8 cellular contexts compared by ENCODE assay signal in genomic region chr9:126500600-126501382, GRCh38.
DNase-seq lines count a peak whose midpoint lies in the region; ATAC-seq, FAIRE-seq and TF ChIP-seq lines count a peak whose summit lies in the region.

No MANE protein-coding gene starts in this region.

- H3K9me3 ChIP-seq in liver (ENCODE audit: control insufficient read depth in 4 of 4, low read length in 3 of 4), result no peaks in the 10 kb centered on the region

- peak; percentile 99 for TF ChIP-seq CTCF in AG04449 (IDR thresholded peaks at IDR 0.05; ENCODE audit: insufficient read depth, low read length, missing control alignments)
- TF ChIP-seq CTCF in liver (IDR thresholded peaks at IDR 0.05; ENCODE audit: low read depth, low read length, missing input control), result peak; percentile 93

- no peak overlapping the region for H3K27ac ChIP-seq in liver (ENCODE audit: low read depth in 1 of 2, low read length in 2 of 2)

- 47% methylated on average over 37 of the region's 37 CpGs for WGBS in liver

- H3K4me3 ChIP-seq in AG04449 (ENCODE audit: low read depth, low read length) (no peak overlapping the region), liver (ENCODE audit: low read depth in 1 of 3, low read length in 3 of 3) (no peak overlapping the region)

- no peak overlapping the region for H3K9ac ChIP-seq in liver (ENCODE audit: low read depth in 1 of 2, low read length in 2 of 2)

- H3K36me3 ChIP-seq in liver (ENCODE audit: control insufficient read depth in 4 of 4, insufficient read depth in 3 of 4, low read depth in 1 of 4, low read length in 3 of 4), result peaks cover 0 to 7% (median 0%) of the 10 kb centered on the region in 4 donors

- H3K4me1 ChIP-seq in liver (ENCODE audit: control insufficient read depth in 4 of 4, insufficient read depth in 4 of 4, low read length in 3 of 4), result peaks cover 0 to 3% (median 1%) of the 10 kb centered on the region in 4 donors

- FAIRE-seq in GM18507 (lab: Jason Lieb, UNC), result peak; percentile 84

- ATAC-seq in HG02981 (IDR thresholded peaks at IDR 0.05; ENCODE audit: unreplicated experiment), result no peak

- no peaks in the 10 kb centered on the region for H3K27me3 ChIP-seq in liver (ENCODE audit: control insufficient read depth in 4 of 4, insufficient read depth in 4 of 4, low read length in 3 of 4)

- peak; percentile 81 to 86 for TF ChIP-seq RAD21 in liver (IDR thresholded peaks at IDR 0.05)

- CTCF ChIA-PET in AG04449 (lab: Yijun Ruan, JAX), result interaction anchor here (0.7 to 11.2 kb wide), 32 partner anchors 9 to 1093 kb away, joined by 3 to 269 read pairs (median 4); partner anchors contain the start of gene ZBTB43

- DNase-seq in AG04449 (ENCODE audit: low read depth, low spot score) (no peak), GM18507 (ENCODE audit: extremely low spot score, insufficient read length, low read depth) (peak; percentile 56), NCI-H345 treated with DMSO at 0.1 percent for 48 hours (lab: John Stamatoyannopoulos, UW; ENCODE audit: unreplicated experiment) (peak; percentile 67), dermis blood vessel endothelial cell (peak; percentile 77)
- peak; percentile 74 to 77 for DNase-seq in activated CD4-positive, alpha-beta T cell treated with anti-CD3 and anti-CD28 coated beads, Interleukin-2, amount 50 U/mL, for 48 hours
- peak; percentile 42 to 67 (median 48) for DNase-seq in stimulated activated CD4-positive, alpha-beta T cell treated with anti-CD3 and anti-CD28 coated beads, TNF-alpha, amount 100 ng/mL, for 24 hours (ENCODE audit: low read depth in 3 of 3)

- POLR2A ChIA-PET in AG04449 (lab: Yijun Ruan, JAX), result no interaction called here

TF ChIP-seq in liver, 16 proteins besides CTCF, POLR2A, EP300 and RAD21:
- TF ChIP-seq YY1 (IDR thresholded peaks at IDR 0.05) (no peak), REST (IDR thresholded peaks at IDR 0.05) (no peak)
